Comparison of ENCODE assay signal across 29 cellular contexts in genomic region chr2:47037678-47038077, GRCh38.
A peak's percentile ranks its signal among the peaks of the same experiment; 100 is the strongest.
DNase-seq lines count a peak whose midpoint lies in the region; ATAC-seq and TF ChIP-seq lines count a peak whose summit lies in the region.
"Had no signal": no experiment of that assay in that cellular context is flagged by ENCODE, and none has a peak within 500 bp of the region (broad histone marks: within the 10 kb centered on the region; RNA-seq: fewer than 3 reads in every experiment).

No MANE protein-coding gene starts in this region.

- POLR2A ChIA-PET in naive thymus-derived CD8-positive, alpha-beta T cell (lab: Charles Lee), result no interaction called here

- peak overlapping the region in 1 of 10 donors; percentile 41 for H3K27ac Mint-ChIP-seq in naive thymus-derived CD8-positive, alpha-beta T cell
- H3K27ac Mint-ChIP-seq: activated naive CD4-positive, alpha-beta T cell treated with anti-CD3 and anti-CD28 coated beads, Interleukin-2, amount 50 U/mL, for 24 hours; endodermal cell; immature natural killer cell had no signal

- peak overlapping the region; percentile 13 for H3K18ac ChIP-seq in trophoblast cell (ENCODE audit: low read length)

- H3K27me3 Mint-ChIP-seq in naive thymus-derived CD8-positive, alpha-beta T cell, result no peaks in the 10 kb centered on the region
- H3K27me3 Mint-ChIP-seq: activated CD4-positive, alpha-beta memory T cell treated with anti-CD3 and anti-CD28 coated beads for 36 hours; activated naive CD4-positive, alpha-beta T cell treated with anti-CD3 and anti-CD28 coated beads, Interleukin-2, amount 50 U/mL, for 24 hours had no signal

- no peak overlapping the region for H2BK120ac ChIP-seq in trophoblast cell (ENCODE audit: insufficient read depth, low read length, poor library complexity)

- no peak overlapping the region for H4K91ac ChIP-seq in trophoblast cell (ENCODE audit: low read depth, low read length)

- H3K36me3 Mint-ChIP-seq in naive thymus-derived CD8-positive, alpha-beta T cell, result peaks cover 0 to 67% (median 3%) of the 10 kb centered on the region in 3 donors

- no peak for TF ChIP-seq CTCF in coronary artery (IDR thresholded peaks at IDR 0.05)

- H2BK12ac ChIP-seq in trophoblast cell (ENCODE audit: low read length), result peak overlapping the region; percentile 46

- DNase-seq in coronary artery (ENCODE audit: low spot score) (no peak), trophoblast cell (peak in 1 of 2 donors; percentile 41)
- no peak for DNase-seq in naive thymus-derived CD8-positive, alpha-beta T cell
- DNase-seq in central memory CD4-positive, alpha-beta T cell, result no peak
- DNase-seq in stimulated activated CD4-positive, alpha-beta T cell treated with anti-CD3 and anti-CD28 coated beads, Interleukin-1b, Interleukin-23, amount 100 ng/mL, for 48 hours, result no peak
- DNase-seq: activated CD4-positive, alpha-beta memory T cell treated with anti-CD3 and anti-CD28 coated beads for 36 hours; activated CD8-positive, alpha-beta memory T cell treated with anti-CD3 and anti-CD28 coated beads, Interleukin-2, amount 50 U/mL, for 4 hours; C1 segment of cervical spinal cord; DMS79; endodermal cell; foreskin keratinocyte; GF-D8; immature natural killer cell; KBM-7; mesendoderm; NCI-H1436; NCI-H510A treated with DMSO at 0.1 percent for 48 hours; stimulated activated naive CD8-positive, alpha-beta T cell treated with anti-CD3 and anti-CD28 coated beads, Interleukin-15, Interleukin-2, amounts not matched to agents 100 U/mL and 50 U/mL, for 24 hours; T-helper 1 cell had no signal

- H3K79me1 ChIP-seq in trophoblast cell (ENCODE audit: low read length), result peaks cover 42% of the 10 kb centered on the region

- H3K4me3 ChIP-seq in BLaER1, result no peak overlapping the region
- H3K4me3 ChIP-seq in coronary artery, result no peak overlapping the region
- H3K4me3 ChIP-seq in trophoblast cell (ENCODE audit: low read depth, low read length), result no peak overlapping the region
- H3K4me3 ChIP-seq: hepatocyte, prostate gland, SJSA1, tibial nerve had no signal

- no peak overlapping the region for H3K14ac ChIP-seq in trophoblast cell (ENCODE audit: low read length)

- H4K20me1 ChIP-seq in BLaER1, result peaks cover 99% of the 10 kb centered on the region

- no peak overlapping the region for H3K4ac ChIP-seq in trophoblast cell (ENCODE audit: low read depth, low read length)

- H3K9me3 ChIP-seq in BLaER1, result no peaks in the 10 kb centered on the region
- H3K9me3 ChIP-seq in KOPT-K1 (ENCODE audit: insufficient read depth, low read length, poor library complexity, severe bottlenecking), result no peaks in the 10 kb centered on the region
- H3K9me3 ChIP-seq in trophoblast cell (ENCODE audit: insufficient read depth, low read depth, low read length), result peaks cover 4% of the 10 kb centered on the region
- H3K9me3 ChIP-seq: neutrophil, prostate gland, SJSA1, tibial nerve had no signal

- H2AK5ac ChIP-seq in trophoblast cell (ENCODE audit: low read length), result peak overlapping the region; percentile 38

- no peak overlapping the region for H2BK5ac ChIP-seq in trophoblast cell (ENCODE audit: low read depth, low read length, poor library complexity)

- H4K12ac ChIP-seq in trophoblast cell (ENCODE audit: low read depth, low read length), result no peak overlapping the region

- H3K27ac ChIP-seq in BLaER1, result no peak overlapping the region
- H3K27ac ChIP-seq in KOPT-K1 (ENCODE audit: low read depth, low read length, poor library complexity, severe bottlenecking), result peak overlapping the region; percentile 83
- H3K27ac ChIP-seq in coronary artery, result peak overlapping the region; percentile 11 to 99
- no peak overlapping the region for H3K27ac ChIP-seq in trophoblast cell (ENCODE audit: low read depth, low read length)
- H3K27ac ChIP-seq: foreskin keratinocyte, hepatocyte, neutrophil, prostate gland, SJSA1, tibial nerve had no signal

- H3K79me2 ChIP-seq in trophoblast cell (ENCODE audit: control insufficient read depth, insufficient read depth, low read length, poor library complexity), result peaks cover 12% of the 10 kb centered on the region
- H3K79me2 ChIP-seq: hepatocyte had no signal

- H3K36me3 ChIP-seq in BLaER1 (peaks cover 87% of the 10 kb centered on the region), KOPT-K1 (ENCODE audit: insufficient read depth, low read length) (peaks cover 97% of the 10 kb centered on the region), trophoblast cell (ENCODE audit: control insufficient read depth in 1 of 2, insufficient read depth in 2 of 2, low read length in 2 of 2) (peaks cover 14 to 27% of the 10 kb centered on the region in 2 experiments)
- H3K36me3 ChIP-seq: prostate gland had no signal

- WGBS in trophoblast cell (ENCODE audit: extremely low coverage, insufficient coverage, insufficient read length), result no CpG with 5 or more reads among the region's 9 CpGs

- H3K23ac ChIP-seq in trophoblast cell (ENCODE audit: low read length), result no peak overlapping the region

- H2AFZ ChIP-seq in trophoblast cell (ENCODE audit: insufficient read depth, low read length, poor library complexity), result no peak overlapping the region
- H2AFZ ChIP-seq: hepatocyte had no signal

- H3K4me1 ChIP-seq in BLaER1 (peaks cover 99% of the 10 kb centered on the region), trophoblast cell (ENCODE audit: control insufficient read depth in 1 of 2, insufficient read depth in 2 of 2, low read length in 2 of 2) (peaks cover 43 to 48% of the 10 kb centered on the region in 2 experiments)

- no peak overlapping the region for H4K8ac ChIP-seq in trophoblast cell (ENCODE audit: low read depth, low read length)

- H3K9ac ChIP-seq in BLaER1 (no peak overlapping the region), trophoblast cell (ENCODE audit: low read length) (no peak overlapping the region)

- H3K27me3 ChIP-seq in BLaER1 (no peaks in the 10 kb centered on the region), trophoblast cell (ENCODE audit: insufficient read depth, low read length) (no peaks in the 10 kb centered on the region)
- H3K27me3 ChIP-seq: foreskin keratinocyte, hepatocyte, neutrophil, SJSA1, tibial nerve had no signal

- H3K4me2 ChIP-seq in BLaER1 (0 out of 2 replicates have a peak overlapping the region, but pooled peaks have one; percentile 15), trophoblast cell (ENCODE audit: low read length) (no peak overlapping the region)
- H3K4me2 ChIP-seq: hepatocyte had no signal

- no peak for ATAC-seq in naive thymus-derived CD8-positive, alpha-beta T cell
- ATAC-seq: esophagus mucosa; foreskin keratinocyte; left lobe of liver; stimulated activated naive CD8-positive, alpha-beta T cell treated with anti-CD3 and anti-CD28 coated beads, Interleukin-15, Interleukin-2, amounts not matched to agents 100 U/mL and 50 U/mL, for 24 hours had no signal

- no peaks in the 10 kb centered on the region for H3K9me3 Mint-ChIP-seq in naive thymus-derived CD8-positive, alpha-beta T cell
- H3K9me3 Mint-ChIP-seq: activated CD4-positive, alpha-beta memory T cell treated with anti-CD3 and anti-CD28 coated beads for 36 hours; activated naive CD4-positive, alpha-beta T cell treated with anti-CD3 and anti-CD28 coated beads, Interleukin-2, amount 50 U/mL, for 24 hours; endodermal cell; immature natural killer cell had no signal

- H3K4me3 Mint-ChIP-seq in naive thymus-derived CD8-positive, alpha-beta T cell, result no peak overlapping the region
- H3K4me3 Mint-ChIP-seq: activated CD4-positive, alpha-beta memory T cell treated with anti-CD3 and anti-CD28 coated beads for 36 hours; activated naive CD4-positive, alpha-beta T cell treated with anti-CD3 and anti-CD28 coated beads, Interleukin-2, amount 50 U/mL, for 24 hours; endodermal cell; immature natural killer cell had no signal

- peaks cover 3 to 36% (median 21%) of the 10 kb centered on the region in 4 donors for H3K4me1 Mint-ChIP-seq in naive thymus-derived CD8-positive, alpha-beta T cell

Comparison
In these comparisons a context has a peak if more than half of its experiments do, and no peak if none do; other contexts are left out.
1. H3K27ac ChIP-seq: peak in KOPT-K1 (single experiment) and coronary artery (2 of 2); none in BLaER1 (single experiment) and trophoblast cell (single experiment).